Comparison of ENCODE assay signal across 14 cellular contexts in the genomic region with DNA sequence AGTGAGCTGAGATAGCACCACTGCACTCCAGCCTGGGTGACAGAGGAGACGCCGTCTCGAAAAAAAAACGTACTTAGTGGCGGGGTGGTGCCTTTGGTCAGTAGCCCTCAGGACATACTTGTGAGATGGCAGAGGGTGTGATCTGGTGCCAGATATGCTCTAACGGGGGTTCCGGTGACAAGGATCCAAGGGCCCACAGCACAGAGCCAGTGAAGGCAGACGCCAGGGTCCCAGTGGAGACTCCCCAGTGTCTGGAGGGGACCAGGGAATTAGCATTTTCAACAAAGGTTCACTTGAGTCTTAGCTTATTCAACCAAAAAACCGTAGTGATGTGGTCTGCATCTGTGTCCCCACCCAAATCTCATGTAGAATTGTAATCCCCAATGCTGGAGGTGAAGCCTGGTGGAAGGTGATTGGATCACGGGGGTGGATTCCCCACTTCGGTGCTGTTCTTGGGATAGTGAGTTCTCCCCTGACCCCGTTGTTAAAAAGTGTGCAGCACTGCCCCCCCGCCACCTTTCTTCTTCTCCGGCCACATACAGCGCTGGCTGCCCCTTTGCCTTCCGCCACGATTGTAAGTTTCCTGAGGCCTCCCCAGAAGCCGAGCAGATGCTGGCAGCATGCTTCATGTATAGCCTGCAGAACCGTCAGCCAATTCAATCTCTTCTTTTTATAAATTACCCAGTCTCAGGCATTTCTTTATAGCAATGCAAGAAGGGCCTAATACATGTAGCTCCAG. TPM values are rescaled to one million over a fixed set of nuclear protein-coding genes. Genes with fewer than 3 reads are reported as not detected.
DNase-seq lines count a peak whose midpoint lies in the region; ATAC-seq and TF ChIP-seq lines count a peak whose summit lies in the region.
"Had no signal": no experiment of that assay in that cellular context is flagged by ENCODE, and none has a peak within 500 bp of the region (broad histone marks: within the 10 kb centered on the region; RNA-seq: fewer than 3 reads in every experiment).

No MANE protein-coding gene starts in this region.

- H3K9me3 Mint-ChIP-seq in activated CD8-positive, alpha-beta memory T cell treated with anti-CD3 and anti-CD28 coated beads, Interleukin-2, amount 10 ng/mL, durations not matched to agents 7 days and 5 days (ENCODE audit: low read depth): no peaks in the 10 kb centered on the region
- H3K9me3 Mint-ChIP-seq: CD8-positive, alpha-beta memory T cell had no signal

- WGBS in spleen, 5 donors: 86 to 96% (median 92%) methylated on average over 18 to 19 of the region's 19 CpGs

- TF ChIP-seq POLR2A in spleen (IDR thresholded peaks at IDR 0.05): no peak

- DNase-seq in coronary artery (ENCODE audit: low spot score) (peak; percentile 38), mesenteric fat pad (ENCODE audit: low spot score) (peak; percentile 55), spleen (peak; percentile 51), cardiac septum (ENCODE audit: low spot score) (no peak), HAP-1 (ENCODE audit: low spot score in 2 of 2) (no peak)
- DNase-seq in activated CD8-positive, alpha-beta memory T cell treated with anti-CD3 and anti-CD28 coated beads, Interleukin-2, amount 10 ng/mL, durations not matched to agents 7 days and 5 days: no peak
- DNase-seq: ACHN; BE2C; C1 segment of cervical spinal cord; CD4-positive, CD25-positive, alpha-beta regulatory T cell; COR-L47; H9 had no signal

- H3K4me3 Mint-ChIP-seq in activated CD8-positive, alpha-beta memory T cell treated with anti-CD3 and anti-CD28 coated beads, Interleukin-2, amount 10 ng/mL, durations not matched to agents 7 days and 5 days: no peak overlapping the region
- H3K4me3 Mint-ChIP-seq: CD4-positive, CD25-positive, alpha-beta regulatory T cell; CD8-positive, alpha-beta memory T cell; GM23338; H9 had no signal

- H3K27me3 ChIP-seq in spleen (replicated peaks in 1 of 7) (no peaks in the 10 kb centered on the region), HAP-1 (ENCODE audit: low read depth) (no peaks in the 10 kb centered on the region)
- H3K27me3 ChIP-seq: BE2C had no signal

- H3K27me3 Mint-ChIP-seq in activated CD8-positive, alpha-beta memory T cell treated with anti-CD3 and anti-CD28 coated beads, Interleukin-2, amount 10 ng/mL, durations not matched to agents 7 days and 5 days: no peaks in the 10 kb centered on the region
- H3K27me3 Mint-ChIP-seq: CD4-positive, CD25-positive, alpha-beta regulatory T cell had no signal

- H3K4me1 ChIP-seq in spleen (peaks cover 0 to 35% (median 14%) of the 10 kb centered on the region in 6 donors), HAP-1 (peaks cover 7% of the 10 kb centered on the region)
- H3K4me1 ChIP-seq: BE2C had no signal

- no peaks in the 10 kb centered on the region for H3K36me3 Mint-ChIP-seq in activated CD8-positive, alpha-beta memory T cell treated with anti-CD3 and anti-CD28 coated beads, Interleukin-2, amount 10 ng/mL, durations not matched to agents 7 days and 5 days
- H3K36me3 Mint-ChIP-seq: CD4-positive, CD25-positive, alpha-beta regulatory T cell; CD8-positive, alpha-beta memory T cell had no signal

- no peaks in the 10 kb centered on the region for H3K4me1 Mint-ChIP-seq in activated CD8-positive, alpha-beta memory T cell treated with anti-CD3 and anti-CD28 coated beads, Interleukin-2, amount 10 ng/mL, durations not matched to agents 7 days and 5 days
- H3K4me1 Mint-ChIP-seq: CD4-positive, CD25-positive, alpha-beta regulatory T cell; CD8-positive, alpha-beta memory T cell had no signal

- H3K36me3 ChIP-seq in spleen (no peaks in the 10 kb centered on the region), HAP-1 (replicated peaks) (no peaks in the 10 kb centered on the region)
- H3K36me3 ChIP-seq: BE2C had no signal

- no peak for ATAC-seq in activated CD8-positive, alpha-beta memory T cell treated with anti-CD3 and anti-CD28 coated beads, Interleukin-2, amount 10 ng/mL, durations not matched to agents 7 days and 5 days
- ATAC-seq: GM23338 had no signal

- CTCF ChIA-PET in activated CD8-positive, alpha-beta memory T cell treated with anti-CD3 and anti-CD28 coated beads, Interleukin-2, amount 10 ng/mL, durations not matched to agents 7 days and 5 days (lab: Charles Lee): no interaction called here

- H3K9me3 ChIP-seq in spleen: no peaks in the 10 kb centered on the region
- no peaks in the 10 kb centered on the region for H3K9me3 ChIP-seq in HAP-1
- H3K9me3 ChIP-seq: BE2C had no signal

- H3K27ac ChIP-seq in coronary artery (no peak overlapping the region), spleen (no peak overlapping the region)

- H3K27ac Mint-ChIP-seq in activated CD8-positive, alpha-beta memory T cell treated with anti-CD3 and anti-CD28 coated beads, Interleukin-2, amount 10 ng/mL, durations not matched to agents 7 days and 5 days: no peak overlapping the region
- H3K27ac Mint-ChIP-seq: CD4-positive, CD25-positive, alpha-beta regulatory T cell; GM23338; H9 had no signal

- intact Hi-C loops in spleen (cut with DNase I; ENCODE audit: low total_unique reads) (no loop called here), cardiac septum (cut with DNase I) (no loop called here)

- TF ChIP-seq CTCF in coronary artery (IDR thresholded peaks at IDR 0.05) (no peak), spleen (IDR thresholded peaks at IDR 0.05 in 8 of 11, conservative IDR thresholded peaks at IDR 0.05 in 3 of 11) (no peak)

- in situ Hi-C loops in HAP-1 (cut with MboI; ENCODE audit: low sequenced_read_pairs): no loop called here

- H3K4me3 ChIP-seq in coronary artery (no peak overlapping the region), spleen (no peak overlapping the region), HAP-1 (no peak overlapping the region)
- H3K4me3 ChIP-seq: GM23338 had no signal

RNA-seq across cellular contexts. Expression of a gene that starts 26.6 kb away (rescaled TPM):
- total RNA-seq in mesenteric fat pad (41.4 TPM), spleen (10 to 100 TPM; 37.2 to 91.2 (median 73.3) TPM), cardiac septum (16.6 TPM)
- 10 to 100 TPM in 2 of 3 donors, 1 to 10 TPM in 1; 5.1 to 21.6 (median 10.7) TPM for polyA plus RNA-seq in spleen
- total RNA-seq in activated CD8-positive, alpha-beta memory T cell treated with anti-CD3 and anti-CD28 coated beads, Interleukin-2, amount 10 ng/mL, durations not matched to agents 7 days and 5 days: 1 to 10 TPM; 2.5 to 2.6 TPM

RNA-seq across cellular contexts. Expression of a gene that starts 26.9 kb away (rescaled TPM):
- total RNA-seq in mesenteric fat pad: not detected
- total RNA-seq in spleen: not detected
- polyA plus RNA-seq in spleen: not detected
- total RNA-seq in cardiac septum: not detected
- not detected for total RNA-seq in activated CD8-positive, alpha-beta memory T cell treated with anti-CD3 and anti-CD28 coated beads, Interleukin-2, amount 10 ng/mL, durations not matched to agents 7 days and 5 days
- total RNA-seq: CD4-positive, CD25-positive, alpha-beta regulatory T cell; CD8-positive, alpha-beta memory T cell; GM23338; H9 had no signal
- polyA plus RNA-seq: CD4-positive, CD25-positive, alpha-beta regulatory T cell; CD8-positive, alpha-beta memory T cell; GM23338 had no signal

RNA-seq across cellular contexts. Expression of a gene that starts 40.5 kb away (rescaled TPM):
- total RNA-seq in mesenteric fat pad (not detected), spleen (1 to 10 TPM in 2 of 7 donors, under 1 TPM in 2, not detected in 3; 0.41 to 1.9 (median 1.2) TPM), cardiac septum (0.38 TPM)
- polyA plus RNA-seq in spleen: not detected
- not detected for total RNA-seq in activated CD8-positive, alpha-beta memory T cell treated with anti-CD3 and anti-CD28 coated beads, Interleukin-2, amount 10 ng/mL, durations not matched to agents 7 days and 5 days
- total RNA-seq: CD4-positive, CD25-positive, alpha-beta regulatory T cell; CD8-positive, alpha-beta memory T cell; GM23338; H9 had no signal
- polyA plus RNA-seq: CD4-positive, CD25-positive, alpha-beta regulatory T cell; CD8-positive, alpha-beta memory T cell; GM23338 had no signal

Comparison
In these comparisons a context has a peak if more than half of its experiments do, and no peak if none do; other contexts are left out.
1. DNase-seq: peak in coronary artery (single experiment), mesenteric fat pad (single experiment) and spleen (single experiment); none in cardiac septum (single experiment), activated CD8-positive, alpha-beta memory T cell treated with anti-CD3 and anti-CD28 coated beads, Interleukin-2, amount 10 ng/mL, durations not matched to agents 7 days and 5 days (single experiment) and HAP-1 (0 of 2).